11 cellular contexts compared by ENCODE assay signal in the genomic region with DNA sequence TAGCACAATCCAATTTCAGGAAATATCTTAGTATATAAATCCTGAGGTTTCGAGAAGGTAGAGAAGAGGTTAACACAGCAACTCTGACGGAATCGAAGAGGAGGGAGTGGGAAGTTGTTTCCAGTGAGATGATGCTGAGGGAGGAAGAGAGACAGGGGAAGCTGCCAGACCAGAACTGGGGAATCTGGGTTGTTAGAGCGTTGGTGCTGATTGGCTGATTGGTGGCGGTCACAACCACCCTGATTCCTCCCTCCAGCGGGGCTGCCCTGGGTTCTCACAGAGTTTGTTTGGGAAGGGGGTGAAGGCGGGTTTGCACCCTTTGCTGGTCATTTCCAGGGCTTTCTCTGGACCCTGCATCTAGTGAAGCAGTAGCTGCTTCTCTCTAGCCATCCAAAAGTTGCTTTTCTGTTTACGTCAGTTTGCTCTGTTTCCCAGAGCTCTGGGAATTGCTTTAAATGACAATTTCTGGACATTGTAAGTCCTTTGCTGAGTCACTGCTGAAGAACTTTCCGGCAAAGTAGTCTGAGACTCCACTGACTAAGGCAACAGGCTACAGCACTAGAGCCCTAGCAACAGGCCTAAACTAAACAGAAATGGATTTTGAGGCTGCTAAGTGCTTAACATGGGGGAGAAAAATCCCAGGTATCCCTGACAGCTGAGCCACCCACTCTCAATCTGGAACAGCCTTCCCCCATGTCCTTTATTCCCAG.
A peak's percentile ranks its signal among the peaks of the same experiment; 100 is the strongest.
DNase-seq lines count a peak whose midpoint lies in the region; ATAC-seq and TF ChIP-seq lines count a peak whose summit lies in the region.
"Had no signal": no experiment of that assay in that cellular context is flagged by ENCODE, and none has a peak within 500 bp of the region (broad histone marks: within the 10 kb centered on the region; RNA-seq: fewer than 3 reads in every experiment).

No MANE protein-coding gene starts in this region.

- H3K9me3 Mint-ChIP-seq in stimulated activated naive CD8-positive, alpha-beta T cell treated with anti-CD3 and anti-CD28 coated beads, Interleukin-15, amount 100 ng/mL, for 72 hours, result no peaks in the 10 kb centered on the region
- H3K9me3 Mint-ChIP-seq: stimulated activated memory B cell treated with anti-CD40 and anti-IgM and Interleukin-4, amounts not matched to agents 10 μg/mL and 1 μg/mL and 100 μg/mL, for 72 hours had no signal

- ATAC-seq in body of pancreas (peak; percentile 71), left ventricle myocardium superior (peak; percentile 86)
- ATAC-seq in stimulated activated naive CD8-positive, alpha-beta T cell treated with anti-CD3 and anti-CD28 coated beads, Interleukin-15, amount 100 ng/mL, for 72 hours, result no peak
- ATAC-seq: stimulated activated memory B cell treated with anti-CD40 and anti-IgM and Interleukin-4, amounts not matched to agents 10 μg/mL and 1 μg/mL and 100 μg/mL, for 72 hours had no signal

- 63 to 67% methylated on average over 8 to 9 of the region's 9 CpGs for WGBS in body of pancreas, 2 donors
- WGBS in prostate gland, result 57% methylated on average over 9 of the region's 9 CpGs

- intact Hi-C loops in body of pancreas (cut with DNase I), result no loop called here
- intact Hi-C loops in left ventricle myocardium superior (cut with micrococcal nuclease), result no loop called here
- intact Hi-C loops in prostate gland (cut with DNase I), result no loop called here

- H3K9me3 ChIP-seq in body of pancreas (no peaks in the 10 kb centered on the region), prostate gland (no peaks in the 10 kb centered on the region)
- H3K9me3 ChIP-seq: SJCRH30 had no signal

- peaks cover 4% of the 10 kb centered on the region for H3K4me1 Mint-ChIP-seq in stimulated activated naive CD8-positive, alpha-beta T cell treated with anti-CD3 and anti-CD28 coated beads, Interleukin-15, amount 100 ng/mL, for 72 hours

- H3K36me3 ChIP-seq in body of pancreas (replicated peaks in 1 of 2; ENCODE audit: insufficient read depth in 1 of 2, low read depth in 2 of 2), result no peaks in the 10 kb centered on the region
- H3K36me3 ChIP-seq in prostate gland, result no peaks in the 10 kb centered on the region
- H3K36me3 ChIP-seq: SJCRH30 had no signal

- H3K4me1 ChIP-seq in body of pancreas (no peaks in the 10 kb centered on the region), prostate gland (replicated peaks) (no peaks in the 10 kb centered on the region)
- H3K4me1 ChIP-seq: SJCRH30 had no signal

- no peaks in the 10 kb centered on the region for H3K27me3 ChIP-seq in body of pancreas
- no peaks in the 10 kb centered on the region for H3K27me3 ChIP-seq in prostate gland (replicated peaks; ENCODE audit: insufficient read depth)
- H3K27me3 ChIP-seq: SJCRH30 had no signal

- DNase-seq in EH (ENCODE audit: low read depth) (peak; percentile 96), body of pancreas (peak in 1 of 4 donors; percentile 33), left ventricle myocardium superior (peak; percentile 46), retinal pigment epithelial cell (ENCODE audit: low read depth) (peak; percentile 88), prostate gland (ENCODE audit: low spot score) (no peak), cerebellum (ENCODE audit: low spot score) (no peak), OCI-M1 (lab: John Stamatoyannopoulos, UW) (no peak)
- no peak for DNase-seq in stimulated activated naive CD8-positive, alpha-beta T cell treated with anti-CD3 and anti-CD28 coated beads, Interleukin-15, amount 100 ng/mL, for 72 hours
- DNase-seq: NCI-H1694 treated with DMSO at 0.1 percent for 48 hours, SJCRH30 had no signal

- TF ChIP-seq POLR2A in body of pancreas (IDR thresholded peaks at IDR 0.05), result no peak
- TF ChIP-seq POLR2A in prostate gland (IDR thresholded peaks at IDR 0.05), result no peak

- no peak overlapping the region for H3K27ac Mint-ChIP-seq in stimulated activated naive CD8-positive, alpha-beta T cell treated with anti-CD3 and anti-CD28 coated beads, Interleukin-15, amount 100 ng/mL, for 72 hours
- H3K27ac Mint-ChIP-seq: stimulated activated memory B cell treated with anti-CD40 and anti-IgM and Interleukin-4, amounts not matched to agents 10 μg/mL and 1 μg/mL and 100 μg/mL, for 72 hours had no signal

- TF ChIP-seq CTCF in body of pancreas (IDR thresholded peaks at IDR 0.05), result no peak
- TF ChIP-seq CTCF in retinal pigment epithelial cell (conservative IDR thresholded peaks at IDR 0.05; ENCODE audit: low read depth, low read length), result no peak
- TF ChIP-seq CTCF in prostate gland (IDR thresholded peaks at IDR 0.05), result no peak

- peaks cover 55% of the 10 kb centered on the region for H3K27me3 Mint-ChIP-seq in stimulated activated naive CD8-positive, alpha-beta T cell treated with anti-CD3 and anti-CD28 coated beads, Interleukin-15, amount 100 ng/mL, for 72 hours

- no peak overlapping the region for H3K4me3 Mint-ChIP-seq in stimulated activated naive CD8-positive, alpha-beta T cell treated with anti-CD3 and anti-CD28 coated beads, Interleukin-15, amount 100 ng/mL, for 72 hours
- H3K4me3 Mint-ChIP-seq: stimulated activated memory B cell treated with anti-CD40 and anti-IgM and Interleukin-4, amounts not matched to agents 10 μg/mL and 1 μg/mL and 100 μg/mL, for 72 hours had no signal

- H3K4me3 ChIP-seq in body of pancreas, result no peak overlapping the region
- H3K4me3 ChIP-seq in retinal pigment epithelial cell (ENCODE audit: low read length), result no peak overlapping the region
- H3K4me3 ChIP-seq in prostate gland, result no peak overlapping the region
- H3K4me3 ChIP-seq: SJCRH30 had no signal

- H3K27ac ChIP-seq in body of pancreas (peak overlapping the region in 1 of 4 donors; percentile 50), prostate gland (no peak overlapping the region)
- H3K27ac ChIP-seq: SJCRH30 had no signal

Comparison
In these comparisons a context has a peak if more than half of its experiments do, and no peak if none do; other contexts are left out.
1. DNase-seq: peak in EH (single experiment), left ventricle myocardium superior (single experiment) and retinal pigment epithelial cell (single experiment); none in prostate gland (single experiment), cerebellum (single experiment), OCI-M1 (single experiment) and stimulated activated naive CD8-positive, alpha-beta T cell treated with anti-CD3 and anti-CD28 coated beads, Interleukin-15, amount 100 ng/mL, for 72 hours (0 of 2).